14 cellular contexts compared by ENCODE assay signal in the genomic region with DNA sequence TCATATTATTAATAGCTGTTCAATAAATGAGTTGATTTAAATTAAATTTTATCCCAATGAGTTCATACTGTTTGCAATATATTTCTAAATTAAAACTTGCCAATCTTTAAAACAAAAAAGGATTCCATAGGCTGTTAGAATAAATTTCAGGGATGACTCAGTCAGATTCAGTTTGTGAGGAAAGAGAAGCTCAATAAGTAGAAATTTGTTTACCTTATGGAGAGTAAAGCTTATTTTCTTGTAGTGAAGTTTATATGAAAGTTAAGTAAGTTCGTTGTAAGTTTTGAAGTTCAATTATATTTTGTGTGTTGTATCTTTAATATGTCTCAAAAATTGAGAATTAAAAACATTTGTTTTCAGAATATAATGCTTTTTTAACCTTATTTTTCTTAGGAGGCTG.
"Had no signal": no experiment of that assay in that cellular context is flagged by ENCODE, and none has a peak within 500 bp of the region (broad histone marks: within the 10 kb centered on the region; RNA-seq: fewer than 3 reads in every experiment).

No MANE protein-coding gene starts in this region.

- ATAC-seq: activated CD8-positive, alpha-beta T cell treated with anti-CD3 and anti-CD28 coated beads, Interleukin-2, amount 10 ng/mL, durations not matched to agents 7 days and 5 days; activated T-cell treated with anti-CD3 and anti-CD28 coated beads, Interleukin-2, amount 50 U/mL, for 4 hours; stimulated activated naive B cell treated with anti-CD40 and anti-IgM and Interleukin-4, amounts not matched to agents 10 μg/mL and 1 μg/mL and 100 μg/mL, for 72 hours had no signal

- H3K27ac Mint-ChIP-seq: activated CD4-positive, alpha-beta T cell treated with anti-CD3 and anti-CD28 coated beads, Interleukin-2, amount 10 ng/mL, durations not matched to agents 24 days and 14 days; activated CD8-positive, alpha-beta T cell treated with anti-CD3 and anti-CD28 coated beads, Interleukin-2, amount 10 ng/mL, durations not matched to agents 7 days and 5 days; stimulated activated naive B cell treated with anti-CD40 and anti-IgM and Interleukin-4, amounts not matched to agents 10 μg/mL and 1 μg/mL and 100 μg/mL, for 72 hours had no signal

- H3K9me3 ChIP-seq: left ventricle myocardium inferior, sigmoid colon, spleen had no signal

- H3K36me3 ChIP-seq: cardiac muscle cell, left ventricle myocardium inferior, sigmoid colon had no signal

- H3K27me3 ChIP-seq: cardiac muscle cell, sigmoid colon, spleen had no signal

- H3K27me3 Mint-ChIP-seq: activated CD4-positive, alpha-beta T cell treated with anti-CD3 and anti-CD28 coated beads, Interleukin-2, amount 10 ng/mL, durations not matched to agents 24 days and 14 days; activated naive CD4-positive, alpha-beta T cell treated with anti-CD3 and anti-CD28 coated beads, Interleukin-2, amount 50 U/mL, for 24 hours; stimulated activated naive B cell treated with anti-CD40 and anti-IgM and Interleukin-4, amounts not matched to agents 10 μg/mL and 1 μg/mL and 100 μg/mL, for 72 hours had no signal

- H3K4me3 Mint-ChIP-seq: activated CD4-positive, alpha-beta T cell treated with anti-CD3 and anti-CD28 coated beads, Interleukin-2, amount 10 ng/mL, durations not matched to agents 24 days and 14 days; activated CD8-positive, alpha-beta T cell treated with anti-CD3 and anti-CD28 coated beads, Interleukin-2, amount 10 ng/mL, durations not matched to agents 7 days and 5 days; activated T-cell treated with anti-CD3 and anti-CD28 coated beads, Interleukin-2, amount 50 U/mL, for 4 hours; stimulated activated naive B cell treated with anti-CD40 and anti-IgM and Interleukin-4, amounts not matched to agents 10 μg/mL and 1 μg/mL and 100 μg/mL, for 72 hours had no signal

- DNase-seq: activated CD4-positive, alpha-beta T cell treated with anti-CD3 and anti-CD28 coated beads, Interleukin-2, amount 10 ng/mL, durations not matched to agents 24 days and 14 days; activated CD8-positive, alpha-beta T cell treated with anti-CD3 and anti-CD28 coated beads, Interleukin-2, amount 10 ng/mL, durations not matched to agents 7 days and 5 days; activated effector memory CD4-positive, alpha-beta T cell treated with Interleukin-2 at 50 U/mL for 16 hours; activated T-cell treated with anti-CD3 and anti-CD28 coated beads, Interleukin-2, amount 50 U/mL, for 4 hours; amygdala; left ventricle myocardium inferior; mammary epithelial cell; sigmoid colon; spleen; stimulated activated CD4-positive, alpha-beta T cell treated with anti-CD3 and anti-CD28 coated beads, Interleukin-4, amount 100 ng/mL, for 4 hours; stimulated activated naive B cell treated with anti-CD40 and anti-IgM and Interleukin-4, amounts not matched to agents 10 μg/mL and 1 μg/mL and 100 μg/mL, for 72 hours had no signal

- H2AFZ ChIP-seq: parathyroid adenoma had no signal

- H3K27ac ChIP-seq: cardiac muscle cell, left ventricle myocardium inferior, parathyroid adenoma, sigmoid colon had no signal

- H3K9me3 Mint-ChIP-seq: activated CD4-positive, alpha-beta T cell treated with anti-CD3 and anti-CD28 coated beads, Interleukin-2, amount 10 ng/mL, durations not matched to agents 24 days and 14 days; activated naive CD4-positive, alpha-beta T cell treated with anti-CD3 and anti-CD28 coated beads, Interleukin-2, amount 50 U/mL, for 24 hours; activated T-cell treated with anti-CD3 and anti-CD28 coated beads, Interleukin-2, amount 50 U/mL, for 4 hours had no signal

- H3K4me3 ChIP-seq: cardiac muscle cell, left ventricle myocardium inferior, sigmoid colon, spleen had no signal

- H3K9ac ChIP-seq: parathyroid adenoma had no signal
